ENCODE assay signal across 2 cellular contexts in genomic region chr12:23221066-23221465, GRCh38.
TF ChIP-seq lines count a peak whose summit lies in the region.

No MANE protein-coding gene starts in this region.

TF ChIP-seq in K562, 482 proteins besides CTCF, POLR2A, EP300 and RAD21 (continued from another document):
- TF ChIP-seq CTCFL (IDR thresholded peaks at IDR 0.05; ENCODE audit: borderline replicate concordance, insufficient read depth, low read depth, low read length, poor library complexity, severe bottlenecking) = no peak
- no peak for TF ChIP-seq SIN3B (IDR thresholded peaks at IDR 0.05; ENCODE audit: low read depth)
- no peak for TF ChIP-seq CREBBP (IDR thresholded peaks at IDR 0.05; ENCODE audit: low read depth, low read length)
- no peak for TF ChIP-seq CEBPG (CRISPR knock-in tag; IDR thresholded peaks at IDR 0.05)
- TF ChIP-seq CEBPG (tag; conservative IDR thresholded peaks at IDR 0.05 in 1 of 2, IDR thresholded peaks at IDR 0.05 in 1 of 2) = no peak
- no peak for TF ChIP-seq HMBOX1 (IDR thresholded peaks at IDR 0.05)
- no peak for TF ChIP-seq PURB (CRISPR knock-in tag; IDR thresholded peaks at IDR 0.05; ENCODE audit: low read depth)
TF ChIP-seq in K562: peak in this region for 0.

TF ChIP-seq in liver, 16 proteins besides CTCF, POLR2A, EP300 and RAD21 (continued from another document):
- no peak for TF ChIP-seq MAX (IDR thresholded peaks at IDR 0.05)
- no peak for TF ChIP-seq GABPA (IDR thresholded peaks at IDR 0.05 in 1 of 2, conservative IDR thresholded peaks at IDR 0.05 in 1 of 2)
- TF ChIP-seq EGR1 (IDR thresholded peaks at IDR 0.05; ENCODE audit: low read depth in 2 of 2) = no peak
- TF ChIP-seq FOXA2 (IDR thresholded peaks at IDR 0.05) = no peak
- TF ChIP-seq TAF1 (conservative IDR thresholded peaks at IDR 0.05) = no peak
- TF ChIP-seq RXRA (IDR thresholded peaks at IDR 0.05) = no peak
- TF ChIP-seq HNF4G (IDR thresholded peaks at IDR 0.05) = no peak
- no peak for TF ChIP-seq NR2F2 (IDR thresholded peaks at IDR 0.05)
- TF ChIP-seq FOXA1 (IDR thresholded peaks at IDR 0.05) = no peak
- no peak for TF ChIP-seq JUND (IDR thresholded peaks at IDR 0.05)
TF ChIP-seq in liver: peak in this region for 0.
